In genomic region chr15:73518180-73518862, GRCh38 we compare ENCODE assay signal across 17 cellular contexts.
A peak's percentile ranks its signal among the peaks of the same experiment; 100 is the strongest.
DNase-seq lines count a peak whose midpoint lies in the region; TF ChIP-seq lines count a peak whose summit lies in the region.
"Had no signal": no experiment of that assay in that cellular context is flagged by ENCODE, and none has a peak within 500 bp of the region (broad histone marks: within the 10 kb centered on the region; RNA-seq: fewer than 3 reads in every experiment).

No MANE protein-coding gene starts in this region.

- H3K79me2 ChIP-seq in H9 (ENCODE audit: insufficient read depth, low read length), result no peaks in the 10 kb centered on the region

- DNase-seq in CD8-positive, alpha-beta memory T cell, result no peak
- DNase-seq in H9 (peak; percentile 37), astrocyte of the hippocampus (ENCODE audit: low read depth, low spot score) (peak; percentile 26), kidney glomerular epithelial cell (lab: John Stamatoyannopoulos, UW) (no peak), 8988T (no peak)
- no peak for DNase-seq in activated naive CD4-positive, alpha-beta T cell (lab: John Stamatoyannopoulos, UW)
- DNase-seq: activated CD4-positive, alpha-beta memory T cell treated with anti-CD3 and anti-CD28 coated beads for 36 hours; activated naive CD4-positive, alpha-beta T cell treated with anti-CD3 and anti-CD28 coated beads, Interleukin-2, amount 50 U/mL, for 16 hours; activated T-cell treated with anti-CD3 and anti-CD28 coated beads, Interleukin-2, amount 50 U/mL, for 1 hour; left lung; MV-4-11; NCI-H2171 treated with DMSO at 0.1 percent for 48 hours; ovary; stimulated activated CD4-positive, alpha-beta T cell treated with anti-CD3 and anti-CD28 coated beads, Interleukin-2, amount 100 ng/mL, for 24 hours had no signal

- H2BK12ac ChIP-seq in H9 (ENCODE audit: insufficient read length, low read depth, low read length), result no peak overlapping the region

- peaks cover 3% of the 10 kb centered on the region in 2 donors for H3K27me3 Mint-ChIP-seq in CD8-positive, alpha-beta memory T cell
- no peaks in the 10 kb centered on the region for H3K27me3 Mint-ChIP-seq in H9 (ENCODE audit: low read depth)
- H3K27me3 Mint-ChIP-seq: activated CD4-positive, alpha-beta memory T cell treated with anti-CD3 and anti-CD28 coated beads for 36 hours had no signal

- H2BK5ac ChIP-seq in H9 (ENCODE audit: insufficient read length, low read length), result no peak overlapping the region

- POLR2A ChIA-PET in CD8-positive, alpha-beta memory T cell (lab: Charles Lee), result no interaction called here

- no peak overlapping the region for H3K4me3 ChIP-seq in CD8-positive, alpha-beta memory T cell (ENCODE audit: low read length)
- H3K4me3 ChIP-seq in iPS-20b (ENCODE audit: low read length), result no peak overlapping the region
- H3K4me3 ChIP-seq: ascending aorta, left lung, ovary had no signal

- H3K4me3 Mint-ChIP-seq in CD8-positive, alpha-beta memory T cell, result peak overlapping the region in 5 of 7 donors; percentile 17 to 52 (median 36)
- H3K4me3 Mint-ChIP-seq in H9, result no peak overlapping the region
- H3K4me3 Mint-ChIP-seq: activated CD4-positive, alpha-beta memory T cell treated with anti-CD3 and anti-CD28 coated beads for 36 hours; T-helper 1 cell treated with Interleukin-12 subunit alpha and Interleukin-12 subunit beta and Interleukin-4 antibody, amounts not matched to agents 30 μg/mL and 1 μg/mL, for 36 hours had no signal

- H2BK20ac ChIP-seq in H9 (ENCODE audit: low read depth, low read length, poor library complexity, severe bottlenecking), result no peak overlapping the region

- H3K36me3 Mint-ChIP-seq in CD8-positive, alpha-beta memory T cell, result peaks cover 0 to 3% (median 0%) of the 10 kb centered on the region in 3 donors
- 0 out of 7 replicates have a peak, but pooled peaks cover 0 to 4% (median 0%) of the 10 kb centered on the region in 3 experiments for H3K36me3 Mint-ChIP-seq in H9 (ENCODE audit: insufficient read depth in 1 of 3, low read depth in 3 of 3)

- peaks cover 0 to 8% (median 0%) of the 10 kb centered on the region in 5 donors for H3K9me3 Mint-ChIP-seq in CD8-positive, alpha-beta memory T cell
- H3K9me3 Mint-ChIP-seq in H9, result peaks cover 2 to 9% of the 10 kb centered on the region in 2 experiments; a peak in 4 of 5 replicates
- H3K9me3 Mint-ChIP-seq: T-helper 1 cell treated with Interleukin-12 subunit alpha and Interleukin-12 subunit beta and Interleukin-4 antibody, amounts not matched to agents 30 μg/mL and 1 μg/mL, for 36 hours had no signal

- CTCF ChIA-PET in CD8-positive, alpha-beta memory T cell (lab: Charles Lee), result no interaction called here

- H3K9me3 ChIP-seq in CD8-positive, alpha-beta memory T cell (ENCODE audit: low read length), result no peaks in the 10 kb centered on the region
- H3K9me3 ChIP-seq in H9 (ENCODE audit: control insufficient read depth, low read depth, low read length) (no peaks in the 10 kb centered on the region), iPS-20b (ENCODE audit: insufficient read depth, low read depth, low read length) (no peaks in the 10 kb centered on the region; the same call in 1 of the 2 replicates)
- H3K9me3 ChIP-seq: ascending aorta, left lung, ovary had no signal

- no peaks in the 10 kb centered on the region for H4K20me1 ChIP-seq in H9 (ENCODE audit: control insufficient read depth, insufficient read depth, insufficient read length)

- no peak overlapping the region for H2AK5ac ChIP-seq in H9 (ENCODE audit: insufficient read length, low read length)

- no peak overlapping the region for H2BK120ac ChIP-seq in H9 (ENCODE audit: low read depth, low read length, poor library complexity, severe bottlenecking)

- H2AFZ ChIP-seq in H9 (ENCODE audit: low read length), result no peak overlapping the region

- peak overlapping the region in 4 of 8 donors; percentile 5 to 71 (median 32) for H3K27ac Mint-ChIP-seq in CD8-positive, alpha-beta memory T cell
- peak overlapping the region in 1 of 3 experiments; percentile 45; a peak in 1 of 7 replicates for H3K27ac Mint-ChIP-seq in H9
- H3K27ac Mint-ChIP-seq: activated CD4-positive, alpha-beta memory T cell treated with anti-CD3 and anti-CD28 coated beads for 36 hours; T-helper 1 cell treated with Interleukin-12 subunit alpha and Interleukin-12 subunit beta and Interleukin-4 antibody, amounts not matched to agents 30 μg/mL and 1 μg/mL, for 36 hours had no signal

- no peaks in the 10 kb centered on the region for H3K27me3 ChIP-seq in CD8-positive, alpha-beta memory T cell (ENCODE audit: insufficient read depth, low read length, poor library complexity, severe bottlenecking)
- H3K27me3 ChIP-seq in H9 (ENCODE audit: insufficient read depth, low read length), result no peaks in the 10 kb centered on the region
- H3K27me3 ChIP-seq in iPS-20b (ENCODE audit: insufficient read depth, low read length), result no peaks in the 10 kb centered on the region
- H3K27me3 ChIP-seq: ascending aorta, left lung, ovary had no signal

- H3K9ac ChIP-seq in H9 (ENCODE audit: extremely low read depth, insufficient read length, low read length) (no peak overlapping the region), iPS-20b (ENCODE audit: low read depth, low read length) (peak overlapping the region; percentile 47; the same call in 1 of the 2 replicates)

- no peak overlapping the region for H3K14ac ChIP-seq in H9 (ENCODE audit: insufficient read depth, low read length)

- no peak overlapping the region for H3K4ac ChIP-seq in H9 (ENCODE audit: low read depth, low read length)

- peaks cover 36 to 51% (median 48%) of the 10 kb centered on the region in 3 donors for H3K4me1 Mint-ChIP-seq in CD8-positive, alpha-beta memory T cell
- H3K4me1 Mint-ChIP-seq in H9, result peaks cover 22 to 29% of the 10 kb centered on the region in 2 experiments

- H3K18ac ChIP-seq in H9 (ENCODE audit: insufficient read length, low read depth, low read length), result no peak overlapping the region

- no peak overlapping the region for H4K8ac ChIP-seq in H9 (replicated peaks; ENCODE audit: insufficient read length, low read depth, low read length)

- H3K36me3 ChIP-seq in CD8-positive, alpha-beta memory T cell (ENCODE audit: insufficient read depth, low read length), result no peaks in the 10 kb centered on the region
- H3K36me3 ChIP-seq in iPS-20b (ENCODE audit: insufficient read depth, low read depth, low read length), result no peaks in the 10 kb centered on the region
- H3K36me3 ChIP-seq: ascending aorta, left lung, ovary had no signal

- no peak overlapping the region for H4K91ac ChIP-seq in H9 (ENCODE audit: insufficient read length, low read depth, low read length)

- H2BK15ac ChIP-seq in H9 (ENCODE audit: low read depth, low read length), result no peak overlapping the region

- WGBS in H9 (ENCODE audit: extremely low coverage, insufficient read length, low lambda C conversion rate), result no CpG with 5 or more reads among the region's 3 CpGs

- H3K23ac ChIP-seq in H9 (ENCODE audit: insufficient read length, low read depth, low read length), result no peak overlapping the region

- H3K79me1 ChIP-seq in H9 (ENCODE audit: insufficient read depth, low read depth, low read length, poor library complexity, severe bottlenecking), result no peaks in the 10 kb centered on the region

- H3K56ac ChIP-seq in H9 (ENCODE audit: insufficient read length, low read depth, low read length), result no peak overlapping the region

- H4K5ac ChIP-seq in H9 (ENCODE audit: insufficient read length, low read depth, low read length), result no peak overlapping the region

- no peak for TF ChIP-seq CTCF in H9 (conservative IDR thresholded peaks at IDR 0.05)

- no peaks in the 10 kb centered on the region for H3K23me2 ChIP-seq in H9 (ENCODE audit: insufficient read length, low read depth, low read length, poor library complexity, severe bottlenecking)

- H3T11ph ChIP-seq in H9 (ENCODE audit: low read length), result no peak overlapping the region

- H3K4me2 ChIP-seq in H9 (ENCODE audit: insufficient read depth, insufficient read length, low read length), result no peak overlapping the region

- peaks cover 12% of the 10 kb centered on the region for H3K4me1 ChIP-seq in CD8-positive, alpha-beta memory T cell (ENCODE audit: insufficient read depth, low read length)
- peaks cover 5% of the 10 kb centered on the region for H3K4me1 ChIP-seq in H9 (ENCODE audit: insufficient read depth, low read length)
- peaks cover 19% of the 10 kb centered on the region; the same call in 1 of the 2 replicates for H3K4me1 ChIP-seq in iPS-20b (ENCODE audit: insufficient read depth, low read length)
- H3K4me1 ChIP-seq: ascending aorta, left lung had no signal

- H3K27ac ChIP-seq in CD8-positive, alpha-beta memory T cell (ENCODE audit: low read depth, low read length), result no peak overlapping the region
- H3K27ac ChIP-seq in H9 (ENCODE audit: insufficient read length, low read depth, low read length), result no peak overlapping the region
- no peak overlapping the region for H3K27ac ChIP-seq in iPS-20b (ENCODE audit: low read length)
- H3K27ac ChIP-seq: ascending aorta, left lung, ovary had no signal

Comparison
In these comparisons a context has a peak if more than half of its experiments do, and no peak if none do; other contexts are left out.
1. DNase-seq: peak in H9 (single experiment) and astrocyte of the hippocampus (single experiment); none in CD8-positive, alpha-beta memory T cell (0 of 5), activated naive CD4-positive, alpha-beta T cell (0 of 4), kidney glomerular epithelial cell (single experiment) and 8988T (single experiment).
2. H3K4me3 Mint-ChIP-seq: peak in CD8-positive, alpha-beta memory T cell (5 of 7); none in H9 (0 of 2).